ENCODE assay signal across 8 cellular contexts in genomic region chr7:55964802-55965470, GRCh38. TPM values are rescaled to one million over a fixed set of nuclear protein-coding genes. Genes with fewer than 3 reads are reported as not detected.
DNase-seq lines count a peak whose midpoint lies in the region; ATAC-seq, FAIRE-seq and TF ChIP-seq lines count a peak whose summit lies in the region.

No MANE protein-coding gene starts in this region.

- no peak for TF ChIP-seq CTCF in GM06990 (IDR thresholded peaks at IDR 0.05; ENCODE audit: insufficient read depth, low read length, poor library complexity, severe bottlenecking)
- no peak for TF ChIP-seq CTCF in bronchial epithelial cell (IDR thresholded peaks at IDR 0.05; ENCODE audit: insufficient read depth, low read length, severe bottlenecking)
- no peak for TF ChIP-seq CTCF in D721Med (IDR thresholded peaks at IDR 0.05; ENCODE audit: insufficient read depth, missing control alignments)

- TF ChIP-seq EP300 in Ishikawa (IDR thresholded peaks at IDR 0.05; ENCODE audit: borderline replicate concordance): no peak

- H3K27me3 ChIP-seq in GM06990 (replicated peaks; ENCODE audit: control insufficient read depth, insufficient read depth, low read length): no peaks in the 10 kb centered on the region
- no peaks in the 10 kb centered on the region for H3K27me3 ChIP-seq in bronchial epithelial cell (ENCODE audit: control insufficient read depth, insufficient read depth, low read length)

- no peak for TF ChIP-seq RAD21 in Ishikawa (IDR thresholded peaks at IDR 0.05; ENCODE audit: low read depth)

- peak; percentile 79 for ATAC-seq in GM21723 (IDR thresholded peaks at IDR 0.05; ENCODE audit: unreplicated experiment)

- DNase-seq in GM06990 (ENCODE audit: extremely low read depth, insufficient read length) (peak; percentile 75), T-helper 2 cell (peak; percentile 13 to 44 (median 27)), bronchial epithelial cell (ENCODE audit: low read depth) (peak; percentile 33), islet precursor cell (peak; percentile 85), D721Med (ENCODE audit: insufficient read length, low spot score) (no peak)
- DNase-seq in stimulated activated CD4-positive, alpha-beta T cell treated with anti-CD3 and anti-CD28 coated beads, Interleukin-12 subunit alpha, Interleukin-12 subunit beta, amount 100 ng/mL, for 48 hours (ENCODE audit: low read depth in 2 of 3, low spot score in 1 of 3): peak in 2 of 3 donors; percentile 14 to 32

- FAIRE-seq in bronchial epithelial cell (lab: Jason Lieb, UNC) (no peak), D721Med (lab: Jason Lieb, UNC) (no peak)

- H3K36me3 ChIP-seq in GM06990 (ENCODE audit: control insufficient read depth, insufficient read depth, low read length): no peaks in the 10 kb centered on the region; the same call in 1 of the 2 replicates
- H3K36me3 ChIP-seq in bronchial epithelial cell (ENCODE audit: control insufficient read depth, insufficient read depth, low read length): no peaks in the 10 kb centered on the region

- H3K4me3 ChIP-seq in GM06990 (replicated peaks; ENCODE audit: low read depth, low read length) (peak overlapping the region; percentile 79), bronchial epithelial cell (ENCODE audit: low read depth, low read length) (peak overlapping the region; percentile 43)

TF ChIP-seq in Ishikawa, 13 proteins besides CTCF, POLR2A, EP300 and RAD21:
- TF ChIP-seq FOXM1 (IDR thresholded peaks at IDR 0.05; ENCODE audit: borderline replicate concordance, low read depth): no peak
- peak; percentile 22; the same call in 1 of the 2 replicates for TF ChIP-seq MAX (IDR thresholded peaks at IDR 0.05)
TF ChIP-seq in Ishikawa: peak in this region for 1.

RNA-seq across cellular contexts. Expression of gene NIPSNAP2, which starts 0.6 kb away (rescaled TPM):
- 54.4 and 65.3 TPM in 2 replicates for total RNA-seq in bronchial epithelial cell

RNA-seq across cellular contexts. Expression of gene MRPS17, which starts 13.3 kb away (rescaled TPM):
- total RNA-seq in bronchial epithelial cell: 29.1 and 32.4 TPM in 2 replicates
